In genomic region chr1:211830055-211830329, GRCh38 we compare ENCODE assay signal across 8 cellular contexts. TPM values are rescaled to one million over a fixed set of nuclear protein-coding genes. Genes with fewer than 3 reads are reported as not detected.
DNase-seq lines count a peak whose midpoint lies in the region; ATAC-seq and TF ChIP-seq lines count a peak whose summit lies in the region.

No MANE protein-coding gene starts in this region.

- H3K36me3 Mint-ChIP-seq in brain, result peaks cover 12% of the 10 kb centered on the region

- H3K4me3 ChIP-seq in mesenchymal stem cell (ENCODE audit: insufficient read depth in 1 of 2, low read depth in 1 of 2, low read length in 2 of 2), result peak overlapping the region; percentile 89 to 90
- H3K4me3 ChIP-seq in thymus (ENCODE audit: low read length), result peak overlapping the region; percentile 91

- H2BK120ac ChIP-seq in mesenchymal stem cell (ENCODE audit: low read depth, low read length), result peak overlapping the region; percentile 6

- peak overlapping the region; percentile 94 for H3K4me2 ChIP-seq in mesenchymal stem cell (ENCODE audit: low read length, poor library complexity, severe bottlenecking)

- ATAC-seq in GM19467 (IDR thresholded peaks at IDR 0.05; ENCODE audit: unreplicated experiment), result peak; percentile 23

- H3K27ac Mint-ChIP-seq in brain, result peak overlapping the region; percentile 90 to 98 (median 95)

- H2AFZ ChIP-seq in mesenchymal stem cell (ENCODE audit: low read depth, low read length), result peak overlapping the region; percentile 81

- no peak overlapping the region for H3K23ac ChIP-seq in mesenchymal stem cell (ENCODE audit: low read length in 2 of 2)

- no peaks in the 10 kb centered on the region for H3K36me3 ChIP-seq in mesenchymal stem cell (ENCODE audit: control insufficient read depth in 1 of 2, insufficient read depth in 2 of 2, low read depth in 1 of 2, low read length in 2 of 2)
- no peaks in the 10 kb centered on the region for H3K36me3 ChIP-seq in thymus (ENCODE audit: control insufficient read depth, insufficient read depth)

- H4K8ac ChIP-seq in mesenchymal stem cell (ENCODE audit: low read length), result peak overlapping the region; percentile 64

- TF ChIP-seq CTCF in brain (conservative IDR thresholded peaks at IDR 0.05), result no peak

- peaks cover 13% of the 10 kb centered on the region for H3K27me3 Mint-ChIP-seq in brain

- DNase-seq in AG08395 (ENCODE audit: low spot score), result peak; percentile 4
- peak; percentile 26 for DNase-seq in M059J (ENCODE audit: low read depth)
- no peak for DNase-seq in mesenchymal stem cell
- DNase-seq in D341Med (ENCODE audit: low spot score), result no peak
- DNase-seq in T1000 (lab: John Stamatoyannopoulos, UW), result no peak

- H3K18ac ChIP-seq in mesenchymal stem cell (ENCODE audit: low read depth in 1 of 2, low read length in 2 of 2), result peak overlapping the region; percentile 48 to 79

- no peaks in the 10 kb centered on the region for H3K9me3 ChIP-seq in mesenchymal stem cell (ENCODE audit: control insufficient read depth, low read length)
- no peaks in the 10 kb centered on the region for H3K9me3 ChIP-seq in thymus (ENCODE audit: control insufficient read depth)

- no peaks in the 10 kb centered on the region for H3K9me3 Mint-ChIP-seq in brain

- H2BK15ac ChIP-seq in mesenchymal stem cell (ENCODE audit: low read depth, poor library complexity, severe bottlenecking), result peak overlapping the region; percentile 60

- H3K4me1 ChIP-seq in mesenchymal stem cell (ENCODE audit: control insufficient read depth, insufficient read depth, low read depth, low read length) (peaks cover 8% of the 10 kb centered on the region), thymus (ENCODE audit: control insufficient read depth, insufficient read depth, low read length) (peaks cover 9% of the 10 kb centered on the region)

- H3K14ac ChIP-seq in mesenchymal stem cell (ENCODE audit: low read length in 2 of 2), result peak overlapping the region; percentile 36 to 79

- peaks cover 37% of the 10 kb centered on the region for H3K4me1 Mint-ChIP-seq in brain

- peak overlapping the region; percentile 87 for H3K9ac ChIP-seq in mesenchymal stem cell (ENCODE audit: low read length)

- H2BK12ac ChIP-seq in mesenchymal stem cell (ENCODE audit: low read length in 2 of 2), result peak overlapping the region in 1 of 2 experiments; percentile 52

- peak overlapping the region; percentile 95 to 99 (median 98) for H3K4me3 Mint-ChIP-seq in brain

- H3K27me3 ChIP-seq in mesenchymal stem cell (ENCODE audit: control insufficient read depth in 1 of 2, insufficient read depth in 1 of 2, low read length in 2 of 2) (no peaks in the 10 kb centered on the region), thymus (ENCODE audit: control insufficient read depth, insufficient read depth) (no peaks in the 10 kb centered on the region)

- H3K27ac ChIP-seq in mesenchymal stem cell (ENCODE audit: low read length, poor library complexity, severe bottlenecking) (peak overlapping the region; percentile 51), thymus (ENCODE audit: low read depth) (peak overlapping the region; percentile 25)

- peak overlapping the region; percentile 39 for H4K91ac ChIP-seq in mesenchymal stem cell (ENCODE audit: low read length)

- H2BK5ac ChIP-seq in mesenchymal stem cell (ENCODE audit: low read depth, low read length, poor library complexity, severe bottlenecking), result no peak overlapping the region

- H3K79me1 ChIP-seq in mesenchymal stem cell (replicated peaks; ENCODE audit: low read length, poor library complexity, severe bottlenecking), result peaks cover 2% of the 10 kb centered on the region

- H2AK5ac ChIP-seq in mesenchymal stem cell (ENCODE audit: low read length, severe bottlenecking), result no peak overlapping the region

- H3K4ac ChIP-seq in mesenchymal stem cell (ENCODE audit: low read depth in 1 of 2, low read length in 2 of 2), result peak overlapping the region; percentile 51 to 91

- whole genome bisulfite sequencing in mesenchymal stem cell, result 1% methylated on average over 12 of the region's 45 CpGs
- 1% methylated on average over 45 of the region's 45 CpGs for WGBS in thymus

RNA-seq across cellular contexts. Expression of gene LPGAT1, which starts 0.6 kb away (rescaled TPM):
- total RNA-seq in M059J (2014; rRNA removed; shearing (Covaris generic)), result 25.5 and 38.6 TPM in 2 replicates
- polyA plus RNA-seq in brain (ENCODE audit: insufficient read depth, low read depth, low replicate concordance) (13.5 TPM), thymus (10.2 TPM)
- polyA plus RNA-seq in mesenchymal stem cell (2013, experiment 1 of 2), result 19.9 TPM
- polyA plus RNA-seq in mesenchymal stem cell (2013, experiment 2 of 2), result 20.2 TPM

Comparison
In these comparisons a context has a peak if more than half of its experiments do, and no peak if none do; other contexts are left out.
1. DNase-seq: peak in AG08395 (single experiment) and M059J (single experiment); none in mesenchymal stem cell (single experiment), D341Med (single experiment) and T1000 (single experiment).